Comparison of ENCODE assay signal across 13 cellular contexts in genomic region chr19:45049073-45049736, GRCh38. TPM values are rescaled to one million over a fixed set of nuclear protein-coding genes. Genes with fewer than 3 reads are reported as not detected.
DNase-seq lines count a peak whose midpoint lies in the region; ATAC-seq, FAIRE-seq and TF ChIP-seq lines count a peak whose summit lies in the region.
"Had no signal": no experiment of that assay in that cellular context is flagged by ENCODE, and none has a peak within 500 bp of the region (broad histone marks: within the 10 kb centered on the region; RNA-seq: fewer than 3 reads in every experiment).

No MANE protein-coding gene starts in this region.

- H3K4me1 ChIP-seq in astrocyte (ENCODE audit: insufficient read depth, low read length) = no peaks in the 10 kb centered on the region
- H3K4me1 ChIP-seq in stomach = peaks cover 65 to 100% (median 99%) of the 10 kb centered on the region in 4 donors
- H3K4me1 ChIP-seq in upper lobe of left lung = peaks cover 13 to 34% (median 16%) of the 10 kb centered on the region in 4 donors

- intact Hi-C loops in stomach (cut with DNase I; ENCODE audit: low total_unique reads) = no loop called here

- H3K9me3 ChIP-seq in astrocyte (ENCODE audit: insufficient read depth, low read depth, low read length) (no peaks in the 10 kb centered on the region), stomach (no peaks in the 10 kb centered on the region), upper lobe of left lung (no peaks in the 10 kb centered on the region)

- WGBS in stomach, 5 donors = 35 to 81% (median 58%) methylated on average over 8 of the region's 8 CpGs
- WGBS in upper lobe of left lung, 2 donors = 85 to 91% methylated on average over 4 to 8 of the region's 8 CpGs

- peak in 1 of 2 donors; percentile 13 for ATAC-seq in activated T-cell treated with anti-CD3 and anti-CD28 coated beads, Interleukin-2, amount 50 U/mL, for 72 hours (replicated peaks in 1 of 2)
- ATAC-seq in HG02852 (IDR thresholded peaks at IDR 0.05; ENCODE audit: unreplicated experiment) = no peak
- no peak for ATAC-seq in upper lobe of left lung (ENCODE audit: low FRiP score in 2 of 2)

- H3K9me3 Mint-ChIP-seq in activated T-cell treated with anti-CD3 and anti-CD28 coated beads, Interleukin-2, amount 50 U/mL, for 72 hours = no peaks in the 10 kb centered on the region
- H3K9me3 Mint-ChIP-seq in astrocyte (ENCODE audit: unreplicated experiment) = no peaks in the 10 kb centered on the region

- peaks cover 91% of the 10 kb centered on the region for H4K20me1 ChIP-seq in astrocyte (ENCODE audit: insufficient read depth, low read length)

- no peaks in the 10 kb centered on the region for H3K27me3 Mint-ChIP-seq in activated T-cell treated with anti-CD3 and anti-CD28 coated beads, Interleukin-2, amount 50 U/mL, for 72 hours (ENCODE audit: low read depth)
- no peaks in the 10 kb centered on the region for H3K27me3 Mint-ChIP-seq in astrocyte (ENCODE audit: low read depth, unreplicated experiment)

- FAIRE-seq in astrocyte (lab: Jason Lieb, UNC) = no peak
- FAIRE-seq: frontal cortex had no signal

- H3K27me3 ChIP-seq in astrocyte (ENCODE audit: insufficient read depth, low read length) (no peaks in the 10 kb centered on the region), stomach (no peaks in the 10 kb centered on the region), upper lobe of left lung (no peaks in the 10 kb centered on the region)

- peak overlapping the region; percentile 14 for H3K9ac ChIP-seq in astrocyte (ENCODE audit: low read length)

- no peak overlapping the region for H3K4me2 ChIP-seq in astrocyte (ENCODE audit: low read length)

- H3K27ac ChIP-seq in astrocyte (ENCODE audit: low read depth, low read length) (no peak overlapping the region), stomach (peak overlapping the region; percentile 13 to 80 (median 48)), upper lobe of left lung (peak overlapping the region in 1 of 4 donors; percentile 29)
- H3K27ac ChIP-seq: WERI-Rb-1 had no signal

- H3K79me2 ChIP-seq in astrocyte (ENCODE audit: insufficient read depth, low read length) = peaks cover 92% of the 10 kb centered on the region

- no peak for TF ChIP-seq EP300 in stomach (IDR thresholded peaks at IDR 0.05)
- TF ChIP-seq EP300 in upper lobe of left lung (IDR thresholded peaks at IDR 0.05) = no peak

- no peak for DNase-seq in activated T-cell treated with anti-CD3 and anti-CD28 coated beads, Interleukin-2, amount 50 U/mL, for 72 hours
- DNase-seq in activated T-cell treated with anti-CD3 and anti-CD28 coated beads, Interleukin-2, amount 50 U/mL, for 1 hour = no peak
- DNase-seq in astrocyte (ENCODE audit: low read depth) (no peak), hypothalamus (lab: John Stamatoyannopoulos, UW) (peak in 31 of 51 donors; percentile 1 to 69 (median 20)), stomach (peak; percentile 78), upper lobe of left lung (no peak), GM19238 (ENCODE audit: insufficient read length, low spot score) (no peak)
- DNase-seq: amniotic stem cell; OCI-M1; stimulated activated CD4-positive, alpha-beta T cell treated with anti-CD3 and anti-CD28 coated beads, Interleukin-2, amount 100 ng/mL, for 48 hours; WERI-Rb-1 had no signal

- no peak for TF ChIP-seq POLR2A in stomach (IDR thresholded peaks at IDR 0.05)
- no peak for TF ChIP-seq POLR2A in upper lobe of left lung (IDR thresholded peaks at IDR 0.05)

- H2AFZ ChIP-seq in astrocyte (ENCODE audit: low read depth, low read length) = no peak overlapping the region

- H3K36me3 ChIP-seq in astrocyte (ENCODE audit: insufficient read depth, low read length) = peaks cover 13% of the 10 kb centered on the region
- peaks cover 23 to 60% (median 58%) of the 10 kb centered on the region in 4 donors for H3K36me3 ChIP-seq in stomach
- H3K36me3 ChIP-seq in upper lobe of left lung = peaks cover 11 to 53% (median 39%) of the 10 kb centered on the region in 4 donors

- H3K36me3 Mint-ChIP-seq in activated T-cell treated with anti-CD3 and anti-CD28 coated beads, Interleukin-2, amount 50 U/mL, for 72 hours (ENCODE audit: insufficient read depth in 2 of 2) = peaks cover 4 to 21% of the 10 kb centered on the region in 2 donors
- peaks cover 19% of the 10 kb centered on the region for H3K36me3 Mint-ChIP-seq in astrocyte (ENCODE audit: low read depth, unreplicated experiment)

- H3K4me3 Mint-ChIP-seq in activated T-cell treated with anti-CD3 and anti-CD28 coated beads, Interleukin-2, amount 50 U/mL, for 72 hours = no peak overlapping the region
- no peak overlapping the region for H3K4me3 Mint-ChIP-seq in astrocyte (ENCODE audit: unreplicated experiment)

- peaks cover 44% of the 10 kb centered on the region for H3K4me1 Mint-ChIP-seq in activated T-cell treated with anti-CD3 and anti-CD28 coated beads, Interleukin-2, amount 50 U/mL, for 72 hours (ENCODE audit: low read depth)
- H3K4me1 Mint-ChIP-seq in astrocyte (ENCODE audit: low read depth, unreplicated experiment) = peaks cover 16% of the 10 kb centered on the region

- TF ChIP-seq CTCF in astrocyte (IDR thresholded peaks at IDR 0.05; ENCODE audit: insufficient read depth, low read depth, low read length) = no peak
- no peak for TF ChIP-seq CTCF in stomach (IDR thresholded peaks at IDR 0.05)
- no peak for TF ChIP-seq CTCF in upper lobe of left lung (IDR thresholded peaks at IDR 0.05)

- H3K4me3 ChIP-seq in astrocyte (ENCODE audit: insufficient read depth, low read depth, low read length) (no peak overlapping the region), stomach (no peak overlapping the region), upper lobe of left lung (no peak overlapping the region)

- peak overlapping the region; percentile 71 for H3K27ac Mint-ChIP-seq in activated T-cell treated with anti-CD3 and anti-CD28 coated beads, Interleukin-2, amount 50 U/mL, for 72 hours
- H3K27ac Mint-ChIP-seq in astrocyte (ENCODE audit: unreplicated experiment) = peak overlapping the region; percentile 75

RNA-seq across cellular contexts. Expression of gene CLASRP, which starts 10.4 kb away (rescaled TPM):
- 100 to 1,000 TPM; 110 to 138 TPM for total RNA-seq in activated T-cell treated with anti-CD3 and anti-CD28 coated beads, Interleukin-2, amount 50 U/mL, for 72 hours
- 45.5 and 45.9 TPM in 2 replicates for total RNA-seq in astrocyte
- total RNA-seq in stomach = 100 to 1,000 TPM in 3 of 5 donors, 10 to 100 TPM in 2; 27.0 to 491 (median 274) TPM
- 100 to 1,000 TPM in 1 of 3 donors, 10 to 100 TPM in 2; 47.7 to 131 (median 86.6) TPM for polyA plus RNA-seq in stomach
- 100 to 1,000 TPM in 1 of 6 donors, 10 to 100 TPM in 5; 38.0 to 295 (median 71.6) TPM for total RNA-seq in upper lobe of left lung

RNA-seq across cellular contexts. Expression of gene ZNF296, which starts 27.1 kb away (rescaled TPM):
- 1 to 10 TPM; 5.1 to 5.2 TPM for total RNA-seq in activated T-cell treated with anti-CD3 and anti-CD28 coated beads, Interleukin-2, amount 50 U/mL, for 72 hours
- total RNA-seq in astrocyte (3.0 and 3.1 TPM in 2 replicates), stomach (10 to 100 TPM in 2 of 5 donors, 1 to 10 TPM in 1, under 1 TPM in 1, not detected in 1; 0.45 to 13.4 (median 7.4) TPM), upper lobe of left lung (1 to 10 TPM; 1.5 to 7.3 (median 2.4) TPM)
- 1 to 10 TPM; 2.7 to 7.0 (median 5.0) TPM for polyA plus RNA-seq in stomach

RNA-seq across cellular contexts. Expression of gene GEMIN7, which starts 29.9 kb away (rescaled TPM):
- total RNA-seq in activated T-cell treated with anti-CD3 and anti-CD28 coated beads, Interleukin-2, amount 50 U/mL, for 72 hours = 10 to 100 TPM; 26.4 to 28.1 TPM
- 44.8 and 46.0 TPM in 2 replicates for total RNA-seq in astrocyte
- total RNA-seq in stomach = 100 to 1,000 TPM in 1 of 5 donors, 10 to 100 TPM in 2, 1 to 10 TPM in 2; 1.8 to 107 (median 11.2) TPM
- 10 to 100 TPM; 28.2 to 44.3 (median 36.0) TPM for polyA plus RNA-seq in stomach
- total RNA-seq in upper lobe of left lung = 10 to 100 TPM in 3 of 6 donors, 1 to 10 TPM in 3; 8.1 to 24.2 (median 13.5) TPM

RNA-seq across cellular contexts. Expression of gene PPP1R37, which starts 43.8 kb away (rescaled TPM):
- 10 to 100 TPM; 11.8 to 17.3 TPM for total RNA-seq in activated T-cell treated with anti-CD3 and anti-CD28 coated beads, Interleukin-2, amount 50 U/mL, for 72 hours
- 29.1 and 29.2 TPM in 2 replicates for total RNA-seq in astrocyte
- 100 to 1,000 TPM in 1 of 5 donors, 10 to 100 TPM in 4; 25.7 to 268 (median 55.4) TPM for total RNA-seq in stomach
- 10 to 100 TPM; 32.4 to 95.8 (median 39.7) TPM for polyA plus RNA-seq in stomach
- 10 to 100 TPM; 30.0 to 64.6 (median 37.3) TPM for total RNA-seq in upper lobe of left lung

RNA-seq across cellular contexts. Expression of gene RELB, which starts 47.9 kb away (rescaled TPM):
- 100 to 1,000 TPM; 142 to 145 TPM for total RNA-seq in activated T-cell treated with anti-CD3 and anti-CD28 coated beads, Interleukin-2, amount 50 U/mL, for 72 hours
- total RNA-seq in astrocyte (12.8 and 14.0 TPM in 2 replicates), stomach (10 to 100 TPM in 2 of 5 donors, 1 to 10 TPM in 2, not detected in 1; 3.2 to 33.5 (median 10.2) TPM), upper lobe of left lung (10 to 100 TPM in 3 of 6 donors, 1 to 10 TPM in 3; 4.0 to 31.1 (median 18.1) TPM)
- 10 to 100 TPM in 2 of 3 donors, 1 to 10 TPM in 1; 9.8 to 27.0 (median 14.9) TPM for polyA plus RNA-seq in stomach

Comparison
In these comparisons a context has a peak if more than half of its experiments do, and no peak if none do; other contexts are left out.
1. DNase-seq: peak in hypothalamus (31 of 51) and stomach (single experiment); none in activated T-cell treated with anti-CD3 and anti-CD28 coated beads, Interleukin-2, amount 50 U/mL, for 72 hours (0 of 2), activated T-cell treated with anti-CD3 and anti-CD28 coated beads, Interleukin-2, amount 50 U/mL, for 1 hour (single experiment), astrocyte (single experiment), upper lobe of left lung (0 of 2) and GM19238 (single experiment).